ENCODE assay signal across 1 cellular context in the genomic region with DNA sequence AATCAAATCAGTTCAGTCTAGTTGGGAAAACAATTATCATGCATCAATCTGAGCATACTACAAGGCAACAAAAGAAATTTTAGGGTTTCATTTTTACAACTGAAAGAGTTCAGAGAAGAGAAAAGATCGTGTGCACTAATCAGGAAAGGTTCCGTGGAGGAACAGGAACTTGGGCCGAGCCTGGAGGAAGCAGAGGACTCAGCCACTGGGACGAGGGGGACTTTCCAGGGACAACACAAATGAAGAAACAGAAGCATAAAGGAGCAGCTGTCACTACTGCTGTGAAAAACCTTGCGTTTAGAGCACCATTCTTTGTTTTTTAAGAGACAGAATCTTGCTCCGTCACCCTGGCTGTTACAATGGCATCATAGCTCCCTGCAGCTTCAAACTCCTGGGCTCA.
TF ChIP-seq lines count a peak whose summit lies in the region.

No MANE protein-coding gene starts in this region.

TF ChIP-seq in A549, 52 proteins besides CTCF, POLR2A, EP300 and RAD21:
- TF ChIP-seq, protein P1, sequence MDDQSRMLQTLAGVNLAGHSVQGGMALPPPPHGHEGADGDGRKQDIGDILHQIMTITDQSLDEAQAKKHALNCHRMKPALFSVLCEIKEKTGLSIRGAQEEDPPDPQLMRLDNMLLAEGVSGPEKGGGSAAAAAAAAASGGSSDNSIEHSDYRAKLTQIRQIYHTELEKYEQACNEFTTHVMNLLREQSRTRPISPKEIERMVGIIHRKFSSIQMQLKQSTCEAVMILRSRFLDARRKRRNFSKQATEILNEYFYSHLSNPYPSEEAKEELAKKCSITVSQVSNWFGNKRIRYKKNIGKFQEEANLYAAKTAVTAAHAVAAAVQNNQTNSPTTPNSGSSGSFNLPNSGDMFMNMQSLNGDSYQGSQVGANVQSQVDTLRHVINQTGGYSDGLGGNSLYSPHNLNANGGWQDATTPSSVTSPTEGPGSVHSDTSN (IDR thresholded peaks at IDR 0.05): no peak
- TF ChIP-seq GATA3 (IDR thresholded peaks at IDR 0.05; ENCODE audit: borderline replicate concordance) (no peak), KDM5A (IDR thresholded peaks at IDR 0.05) (no peak), CBX2 (IDR thresholded peaks at IDR 0.05; ENCODE audit: borderline replicate concordance, low read depth) (no peak), HOXA7 (CRISPR knock-in tag; IDR thresholded peaks at IDR 0.05) (no peak), EHF (CRISPR knock-in tag; IDR thresholded peaks at IDR 0.05) (no peak), FOSL2 (IDR thresholded peaks at IDR 0.05) (no peak), FOSL2 (CRISPR knock-in tag; IDR thresholded peaks at IDR 0.05) (no peak), JUN (IDR thresholded peaks at IDR 0.05) (no peak), TP53 (CRISPR knock-in tag; IDR thresholded peaks at IDR 0.05) (no peak), ZFP36 (IDR thresholded peaks at IDR 0.05; ENCODE audit: borderline replicate concordance, partially characterized antibody) (no peak)
- TF ChIP-seq, protein P2, sequence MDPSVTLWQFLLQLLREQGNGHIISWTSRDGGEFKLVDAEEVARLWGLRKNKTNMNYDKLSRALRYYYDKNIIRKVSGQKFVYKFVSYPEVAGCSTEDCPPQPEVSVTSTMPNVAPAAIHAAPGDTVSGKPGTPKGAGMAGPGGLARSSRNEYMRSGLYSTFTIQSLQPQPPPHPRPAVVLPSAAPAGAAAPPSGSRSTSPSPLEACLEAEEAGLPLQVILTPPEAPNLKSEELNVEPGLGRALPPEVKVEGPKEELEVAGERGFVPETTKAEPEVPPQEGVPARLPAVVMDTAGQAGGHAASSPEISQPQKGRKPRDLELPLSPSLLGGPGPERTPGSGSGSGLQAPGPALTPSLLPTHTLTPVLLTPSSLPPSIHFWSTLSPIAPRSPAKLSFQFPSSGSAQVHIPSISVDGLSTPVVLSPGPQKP (IDR thresholded peaks at IDR 0.05; ENCODE audit: low read depth, low read length): no peak
- TF ChIP-seq, protein P3, sequence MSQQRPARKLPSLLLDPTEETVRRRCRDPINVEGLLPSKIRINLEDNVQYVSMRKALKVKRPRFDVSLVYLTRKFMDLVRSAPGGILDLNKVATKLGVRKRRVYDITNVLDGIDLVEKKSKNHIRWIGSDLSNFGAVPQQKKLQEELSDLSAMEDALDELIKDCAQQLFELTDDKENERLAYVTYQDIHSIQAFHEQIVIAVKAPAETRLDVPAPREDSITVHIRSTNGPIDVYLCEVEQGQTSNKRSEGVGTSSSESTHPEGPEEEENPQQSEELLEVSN (IDR thresholded peaks at IDR 0.05; ENCODE audit: borderline replicate concordance, low read depth): no peak
- TF ChIP-seq, protein P4, sequence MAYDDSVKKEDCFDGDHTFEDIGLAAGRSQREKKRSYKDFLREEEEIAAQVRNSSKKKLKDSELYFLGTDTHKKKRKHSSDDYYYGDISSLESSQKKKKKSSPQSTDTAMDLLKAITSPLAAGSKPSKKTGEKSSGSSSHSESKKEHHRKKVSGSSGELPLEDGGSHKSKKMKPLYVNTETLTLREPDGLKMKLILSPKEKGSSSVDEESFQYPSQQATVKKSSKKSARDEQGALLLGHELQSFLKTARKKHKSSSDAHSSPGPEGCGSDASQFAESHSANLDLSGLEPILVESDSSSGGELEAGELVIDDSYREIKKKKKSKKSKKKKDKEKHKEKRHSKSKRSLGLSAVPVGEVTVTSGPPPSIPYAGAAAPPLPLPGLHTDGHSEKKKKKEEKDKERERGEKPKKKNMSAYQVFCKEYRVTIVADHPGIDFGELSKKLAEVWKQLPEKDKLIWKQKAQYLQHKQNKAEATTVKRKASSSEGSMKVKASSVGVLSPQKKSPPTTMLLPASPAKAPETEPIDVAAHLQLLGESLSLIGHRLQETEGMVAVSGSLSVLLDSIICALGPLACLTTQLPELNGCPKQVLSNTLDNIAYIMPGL (CRISPR knock-in tag; IDR thresholded peaks at IDR 0.05; ENCODE audit: borderline replicate concordance): no peak
- TF ChIP-seq, protein P5, sequence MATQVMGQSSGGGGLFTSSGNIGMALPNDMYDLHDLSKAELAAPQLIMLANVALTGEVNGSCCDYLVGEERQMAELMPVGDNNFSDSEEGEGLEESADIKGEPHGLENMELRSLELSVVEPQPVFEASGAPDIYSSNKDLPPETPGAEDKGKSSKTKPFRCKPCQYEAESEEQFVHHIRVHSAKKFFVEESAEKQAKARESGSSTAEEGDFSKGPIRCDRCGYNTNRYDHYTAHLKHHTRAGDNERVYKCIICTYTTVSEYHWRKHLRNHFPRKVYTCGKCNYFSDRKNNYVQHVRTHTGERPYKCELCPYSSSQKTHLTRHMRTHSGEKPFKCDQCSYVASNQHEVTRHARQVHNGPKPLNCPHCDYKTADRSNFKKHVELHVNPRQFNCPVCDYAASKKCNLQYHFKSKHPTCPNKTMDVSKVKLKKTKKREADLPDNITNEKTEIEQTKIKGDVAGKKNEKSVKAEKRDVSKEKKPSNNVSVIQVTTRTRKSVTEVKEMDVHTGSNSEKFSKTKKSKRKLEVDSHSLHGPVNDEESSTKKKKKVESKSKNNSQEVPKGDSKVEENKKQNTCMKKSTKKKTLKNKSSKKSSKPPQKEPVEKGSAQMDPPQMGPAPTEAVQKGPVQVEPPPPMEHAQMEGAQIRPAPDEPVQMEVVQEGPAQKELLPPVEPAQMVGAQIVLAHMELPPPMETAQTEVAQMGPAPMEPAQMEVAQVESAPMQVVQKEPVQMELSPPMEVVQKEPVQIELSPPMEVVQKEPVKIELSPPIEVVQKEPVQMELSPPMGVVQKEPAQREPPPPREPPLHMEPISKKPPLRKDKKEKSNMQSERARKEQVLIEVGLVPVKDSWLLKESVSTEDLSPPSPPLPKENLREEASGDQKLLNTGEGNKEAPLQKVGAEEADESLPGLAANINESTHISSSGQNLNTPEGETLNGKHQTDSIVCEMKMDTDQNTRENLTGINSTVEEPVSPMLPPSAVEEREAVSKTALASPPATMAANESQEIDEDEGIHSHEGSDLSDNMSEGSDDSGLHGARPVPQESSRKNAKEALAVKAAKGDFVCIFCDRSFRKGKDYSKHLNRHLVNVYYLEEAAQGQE (IDR thresholded peaks at IDR 0.05): no peak
- TF ChIP-seq, protein P6, sequence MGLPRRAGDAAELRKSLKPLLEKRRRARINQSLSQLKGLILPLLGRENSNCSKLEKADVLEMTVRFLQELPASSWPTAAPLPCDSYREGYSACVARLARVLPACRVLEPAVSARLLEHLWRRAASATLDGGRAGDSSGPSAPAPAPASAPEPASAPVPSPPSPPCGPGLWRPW (IDR thresholded peaks at IDR 0.05): no peak
